Comparison of ENCODE assay signal across 9 cellular contexts in the genomic region with DNA sequence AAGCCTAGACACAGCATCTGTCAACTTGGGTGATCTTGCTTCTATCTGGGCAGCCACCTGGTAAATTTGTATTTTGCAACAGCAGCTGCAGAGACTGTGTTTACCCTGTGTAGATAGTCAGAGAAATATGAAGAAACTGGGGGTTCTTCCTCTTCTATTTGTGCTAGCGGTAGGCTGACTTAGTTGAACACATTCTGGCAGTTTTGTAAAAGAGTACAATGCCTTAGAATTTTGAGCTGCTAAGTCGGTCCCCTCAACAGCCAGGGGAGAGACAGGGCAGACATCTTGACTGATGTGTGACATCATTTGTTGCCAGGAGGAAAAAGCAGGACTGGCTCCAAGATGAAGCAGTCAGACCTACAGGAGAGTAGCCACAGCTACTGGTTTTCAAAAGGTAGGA. TPM values are rescaled to one million over a fixed set of nuclear protein-coding genes. Genes with fewer than 3 reads are reported as not detected.
DNase-seq lines count a peak whose midpoint lies in the region; ATAC-seq and TF ChIP-seq lines count a peak whose summit lies in the region.
"Had no signal": no experiment of that assay in that cellular context is flagged by ENCODE, and none has a peak within 500 bp of the region (broad histone marks: within the 10 kb centered on the region; RNA-seq: fewer than 3 reads in every experiment).

No MANE protein-coding gene starts in this region.

- no peaks in the 10 kb centered on the region for H3K79me2 ChIP-seq in parathyroid adenoma

- H3K27ac ChIP-seq in right atrium auricular region, result no peak overlapping the region
- H3K27ac ChIP-seq in parathyroid adenoma, result no peak overlapping the region
- H3K27ac ChIP-seq: SJSA1 had no signal

- H3K9ac ChIP-seq in parathyroid adenoma, result no peak overlapping the region

- DNase-seq in Right ventricle myocardium superior (no peak), right atrium auricular region (ENCODE audit: low spot score) (no peak), NCI-H446 (lab: John Stamatoyannopoulos, UW) (peak; percentile 57 to 76), cardiac fibroblast (ENCODE audit: low read depth in 2 of 2) (peak; percentile 25 to 54), NCI-H1436 (lab: John Stamatoyannopoulos, UW) (no peak)

- H3K27me3 ChIP-seq in right atrium auricular region, result no peaks in the 10 kb centered on the region
- no peaks in the 10 kb centered on the region for H3K27me3 ChIP-seq in parathyroid adenoma (ENCODE audit: control insufficient read depth, insufficient read depth, low read length)
- H3K27me3 ChIP-seq: SJSA1 had no signal

- H3K4me3 ChIP-seq in right atrium auricular region (no peak overlapping the region), cardiac fibroblast (replicated peaks in 1 of 2; ENCODE audit: low read depth in 2 of 2, low read length in 2 of 2) (no peak overlapping the region), parathyroid adenoma (ENCODE audit: low read depth, low read length) (no peak overlapping the region)
- H3K4me3 ChIP-seq: SJSA1 had no signal

- ATAC-seq in Right ventricle myocardium superior (ENCODE audit: poor library complexity) (peak; percentile 78), HG02970 (IDR thresholded peaks at IDR 0.05; ENCODE audit: low FRiP score, unreplicated experiment) (no peak), HG02973 (IDR thresholded peaks at IDR 0.05; ENCODE audit: unreplicated experiment) (no peak)

- no peaks in the 10 kb centered on the region for H3K4me1 ChIP-seq in right atrium auricular region
- H3K4me1 ChIP-seq in parathyroid adenoma, result no peaks in the 10 kb centered on the region

- intact Hi-C loops in Right ventricle myocardium superior (cut with DNase I), result no loop called here

- no peak for TF ChIP-seq CTCF in right atrium auricular region (IDR thresholded peaks at IDR 0.05)
- no peak for TF ChIP-seq CTCF in cardiac fibroblast (IDR thresholded peaks at IDR 0.05; ENCODE audit: low read depth, low read length)
- no peak for TF ChIP-seq CTCF in parathyroid adenoma (IDR thresholded peaks at IDR 0.05)

- H3K36me3 ChIP-seq in right atrium auricular region, result no peaks in the 10 kb centered on the region
- no peaks in the 10 kb centered on the region for H3K36me3 ChIP-seq in parathyroid adenoma (ENCODE audit: control insufficient read depth, insufficient read depth, low read length)
- H3K36me3 ChIP-seq: SJSA1 had no signal

- H3K9me3 ChIP-seq in right atrium auricular region, result peaks cover 0 to 2% of the 10 kb centered on the region in 2 donors
- H3K9me3 ChIP-seq in parathyroid adenoma (ENCODE audit: control insufficient read depth, low read length), result no peaks in the 10 kb centered on the region
- H3K9me3 ChIP-seq: SJSA1 had no signal

- no peak overlapping the region for H3K4me2 ChIP-seq in parathyroid adenoma (ENCODE audit: low read length)

- H2AFZ ChIP-seq in parathyroid adenoma, result peak overlapping the region; percentile 58

RNA-seq across cellular contexts. Expression of a gene that starts 53.7 kb away (rescaled TPM):
- total RNA-seq in Right ventricle myocardium superior (not detected), right atrium auricular region (not detected)

Comparison
In these comparisons a context has a peak if more than half of its experiments do, and no peak if none do; other contexts are left out.
1. DNase-seq: peak in NCI-H446 (2 of 2) and cardiac fibroblast (2 of 2); none in Right ventricle myocardium superior (single experiment), right atrium auricular region (single experiment) and NCI-H1436 (single experiment).